Comparison of ENCODE assay signal across 8 cellular contexts in genomic region chrX:49878834-49879655, GRCh38. TPM values are rescaled to one million over a fixed set of nuclear protein-coding genes. Genes with fewer than 3 reads are reported as not detected.
DNase-seq lines count a peak whose midpoint lies in the region; ATAC-seq and TF ChIP-seq lines count a peak whose summit lies in the region.

TSS of gene USP27X (plus strand) at chrX:49879484. CDS start at chrX:49880308, 824 bp downstream.

- peak within 1 kb of the TSS; percentile 61 for H3K4me3 ChIP-seq in kidney epithelial cell (ENCODE audit: low read depth, low read length)

- H3K36me3 Mint-ChIP-seq in central memory CD8-positive, alpha-beta T cell (ENCODE audit: insufficient read depth), result no peaks in the 10 kb centered on the region

- no peaks in the 10 kb centered on the region for H3K9me3 Mint-ChIP-seq in central memory CD8-positive, alpha-beta T cell

- no peak within 1 kb of the TSS for H3K27ac Mint-ChIP-seq in central memory CD8-positive, alpha-beta T cell (ENCODE audit: low read depth)

- TF ChIP-seq CTCF in kidney epithelial cell (IDR thresholded peaks at IDR 0.05; ENCODE audit: insufficient read depth, low read length, poor library complexity, severe bottlenecking), result peak; percentile 56

- no peaks in the 10 kb centered on the region for H3K36me3 ChIP-seq in kidney epithelial cell (ENCODE audit: control insufficient read depth, insufficient read depth, low read length)

- DNase-seq in AG08396 (ENCODE audit: low spot score) (peak; percentile 77), NCI-H226 (peak; percentile 64), kidney epithelial cell (ENCODE audit: low read depth) (peak; percentile 34)
- DNase-seq in central memory CD8-positive, alpha-beta T cell (ENCODE audit: low spot score in 2 of 2), result peak; percentile 57 to 70
- peak; percentile 53 to 59 for DNase-seq in stimulated activated CD4-positive, alpha-beta T cell treated with anti-CD3 and anti-CD28 coated beads, Interleukin-15, amount 100 ng/mL, for 1 hour (ENCODE audit: low read depth in 1 of 2, low spot score in 1 of 2)

- no peaks in the 10 kb centered on the region for H3K27me3 Mint-ChIP-seq in central memory CD8-positive, alpha-beta T cell

- H3K4me3 Mint-ChIP-seq in central memory CD8-positive, alpha-beta T cell, result peak within 1 kb of the TSS; percentile 74

- ATAC-seq in GM18909 (IDR thresholded peaks at IDR 0.05; ENCODE audit: poor library complexity, unreplicated experiment) (peak; percentile 94), HG03139 (IDR thresholded peaks at IDR 0.05; ENCODE audit: unreplicated experiment) (peak; percentile 84)
- peak; percentile 87 to 89 for ATAC-seq in activated CD4-positive, CD25-positive, alpha-beta regulatory T cell treated with anti-CD3 and anti-CD28 coated beads, Interleukin-2, amount 50 U/mL, for 24 hours
- peak; percentile 92 for ATAC-seq in central memory CD8-positive, alpha-beta T cell (replicated peaks; ENCODE audit: extremely low read depth, poor library complexity, severe bottlenecking)

- H3K4me1 Mint-ChIP-seq in central memory CD8-positive, alpha-beta T cell, result peaks cover 12% of the 10 kb centered on the region

- no peaks in the 10 kb centered on the region for H3K27me3 ChIP-seq in kidney epithelial cell (ENCODE audit: control insufficient read depth, insufficient read depth, low read length)

RNA-seq across cellular contexts. Expression of gene USP27X, which starts in this region (rescaled TPM):
- total RNA-seq in kidney epithelial cell, result 3.1 and 3.4 TPM in 2 replicates

Comparison
In these comparisons a context has a peak if more than half of its experiments do, and no peak if none do; other contexts are left out.
1. Peak in every context shown above with its lines: DNase-seq, ATAC-seq and H3K4me3 ChIP-seq.